ENCODE assay signal across 2 cellular contexts in the genomic region with DNA sequence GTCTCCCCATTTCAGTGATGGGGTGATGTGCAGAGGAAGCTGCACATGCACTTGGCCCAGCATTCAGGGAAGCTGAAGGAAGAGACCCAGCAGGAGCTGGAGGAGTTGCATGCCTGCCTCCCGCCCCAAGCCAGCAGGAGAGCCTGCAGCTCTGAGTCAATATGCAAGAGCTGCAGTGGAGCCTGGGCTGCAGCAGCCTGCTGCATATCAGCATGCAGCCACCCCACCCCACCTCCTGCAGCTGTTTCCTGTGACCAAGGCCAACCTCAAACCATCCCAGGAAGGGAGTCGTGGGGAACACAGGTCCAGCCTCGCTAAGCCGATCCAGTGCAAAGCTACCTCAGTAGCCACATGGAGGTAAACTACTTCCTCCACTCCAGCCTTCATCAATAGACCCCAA.
TF ChIP-seq lines count a peak whose summit lies in the region.

No MANE protein-coding gene starts in this region.

TF ChIP-seq in GM12891, 5 proteins besides CTCF, POLR2A, EP300 and RAD21:
- TF ChIP-seq PAX5 (IDR thresholded peaks at IDR 0.05; ENCODE audit: insufficient read depth, low read length, severe bottlenecking) (no peak), POLR2AphosphoS5 (IDR thresholded peaks at IDR 0.05; ENCODE audit: low read depth, low read length) (no peak), POU2F2 (IDR thresholded peaks at IDR 0.05; ENCODE audit: low read depth, low read length) (no peak), SPI1 (IDR thresholded peaks at IDR 0.05; ENCODE audit: low read depth, low read length) (no peak), TAF1 (IDR thresholded peaks at IDR 0.05; ENCODE audit: low read depth, low read length) (no peak)
TF ChIP-seq in GM12891: peak in this region for 0.

TF ChIP-seq in H1, 55 proteins besides CTCF, POLR2A, EP300 and RAD21:
- TF ChIP-seq POU5F1 (IDR thresholded peaks at IDR 0.05; ENCODE audit: low read depth, low read length) (no peak), BACH1 (IDR thresholded peaks at IDR 0.05; ENCODE audit: low read length) (no peak), RNF2 (IDR thresholded peaks at IDR 0.05; ENCODE audit: borderline replicate concordance, low read depth, low read length, missing control alignments, poor library complexity, severe bottlenecking) (no peak), SP2 (IDR thresholded peaks at IDR 0.05; ENCODE audit: low read length) (no peak), SRF (IDR thresholded peaks at IDR 0.05; ENCODE audit: low read depth, low read length) (0 out of 2 replicates have a peak, but pooled peaks have one; percentile 13), NRF1 (IDR thresholded peaks at IDR 0.05; ENCODE audit: low read depth, low read length) (no peak), BCL11A (IDR thresholded peaks at IDR 0.05; ENCODE audit: low read depth in 2 of 2, low read length in 2 of 2) (no peak)
TF ChIP-seq in H1: peak in this region for 1.
